Comparison of ENCODE assay signal across 1 cellular context in genomic region chr5:153565822-153566221, GRCh38.
A peak's percentile ranks its signal among the peaks of the same experiment; 100 is the strongest.
TF ChIP-seq lines count a peak whose summit lies in the region.

No MANE protein-coding gene starts in this region.

TF ChIP-seq in SK-N-SH, 30 proteins besides CTCF, POLR2A, EP300 and RAD21:
- no peak for TF ChIP-seq MXI1 (IDR thresholded peaks at IDR 0.05; ENCODE audit: low read depth, low read length)
- TF ChIP-seq TCF12 (IDR thresholded peaks at IDR 0.05), result peak; percentile 35; the same call in 1 of the 2 replicates
